Comparison of ENCODE assay signal across 8 cellular contexts in genomic region chr10:25933653-25934608, GRCh38. TPM values are rescaled to one million over a fixed set of nuclear protein-coding genes. Genes with fewer than 3 reads are reported as not detected.
DNase-seq lines count a peak whose midpoint lies in the region; ATAC-seq lines count a peak whose summit lies in the region.

MYO3A (plus strand) TSS chr10:25934229; CDS start chr10:25952111, 17,882 bp downstream.

- no peaks in the 10 kb centered on the region for H4K20me1 ChIP-seq in BLaER1 treated with 17β-estradiol and CSF1 and Interleukin-3, amounts not matched to agents 10 nM and 100 nM

- H3K27me3 ChIP-seq in BLaER1 treated with 17β-estradiol and CSF1 and Interleukin-3, amounts not matched to agents 10 nM and 100 nM: peaks cover 26 to 38% (median 31%) of the 10 kb centered on the region in 11 experiments
- H3K27me3 ChIP-seq in HUES6 (ENCODE audit: control insufficient read depth, insufficient read depth, low read length) (peaks cover 8% of the 10 kb centered on the region; the same call in 1 of the 2 replicates), duodenal mucosa (ENCODE audit: control insufficient read depth in 1 of 2, insufficient read depth in 2 of 2, low read length in 2 of 2) (peaks cover 8 to 19% of the 10 kb centered on the region in 2 donors)

- no peak for DNase-seq in natural killer cell treated with Interleukin-12 subunit alpha and Interleukin-12 subunit beta and Interleukin-15 and Interleukin-18, amount 100 ng/mL, for 72 hours (ENCODE audit: low spot score)
- no peak for DNase-seq in cerebellar nuclear complex (lab: John Stamatoyannopoulos, UW)
- DNase-seq in stimulated activated naive CD4-positive, alpha-beta T cell (lab: John Stamatoyannopoulos, UW): no peak

- H3K4me2 ChIP-seq in BLaER1 treated with 17β-estradiol and CSF1 and Interleukin-3, amounts not matched to agents 10 nM and 100 nM: peak within 1 kb of the TSS; percentile 90 to 99 (median 96)

- H3K4me3 Mint-ChIP-seq in natural killer cell treated with Interleukin-12 subunit alpha and Interleukin-12 subunit beta and Interleukin-15 and Interleukin-18, amount 100 ng/mL, for 72 hours: peak within 1 kb of the TSS; percentile 54

- H3K4me3 ChIP-seq in BLaER1 treated with 17β-estradiol and CSF1 and Interleukin-3, amounts not matched to agents 10 nM and 100 nM: peak within 1 kb of the TSS; percentile 51 to 76 (median 65)
- H3K4me3 ChIP-seq in HUES6 (ENCODE audit: low read depth, low read length) (peak within 1 kb of the TSS; percentile 97), duodenal mucosa (ENCODE audit: low read depth in 1 of 2, low read length in 2 of 2) (peak within 1 kb of the TSS; percentile 43 to 50)

- H3K36me3 Mint-ChIP-seq in natural killer cell treated with Interleukin-12 subunit alpha and Interleukin-12 subunit beta and Interleukin-15 and Interleukin-18, amount 100 ng/mL, for 72 hours: no peaks in the 10 kb centered on the region

- peaks cover 0 to 12% (median 7%) of the 10 kb centered on the region in 10 experiments; a peak in 9 of 20 replicates for H3K4me1 ChIP-seq in BLaER1 treated with 17β-estradiol and CSF1 and Interleukin-3, amounts not matched to agents 10 nM and 100 nM
- 0 out of 2 replicates have a peak, but pooled peaks cover 4% of the 10 kb centered on the region for H3K4me1 ChIP-seq in HUES6 (ENCODE audit: control insufficient read depth, insufficient read depth, low read length)
- H3K4me1 ChIP-seq in duodenal mucosa (ENCODE audit: control insufficient read depth in 1 of 2, insufficient read depth in 2 of 2, low read length in 2 of 2): peaks cover 0 to 3% of the 10 kb centered on the region in 2 donors

- no peak within 1 kb of the TSS for H3K27ac ChIP-seq in BLaER1 treated with 17β-estradiol and CSF1 and Interleukin-3, amounts not matched to agents 10 nM and 100 nM
- H3K27ac ChIP-seq in HUES6 (ENCODE audit: low read depth, low read length) (peak within 1 kb of the TSS; percentile 69; the same call in 1 of the 2 replicates), duodenal mucosa (ENCODE audit: low read depth, low read length) (no peak within 1 kb of the TSS)

- no peak within 1 kb of the TSS for H3K27ac Mint-ChIP-seq in natural killer cell treated with Interleukin-12 subunit alpha and Interleukin-12 subunit beta and Interleukin-15 and Interleukin-18, amount 100 ng/mL, for 72 hours

- H3K36me3 ChIP-seq in BLaER1 treated with 17β-estradiol and CSF1 and Interleukin-3, amounts not matched to agents 10 nM and 100 nM: no peaks in the 10 kb centered on the region
- no peaks in the 10 kb centered on the region for H3K36me3 ChIP-seq in HUES6 (ENCODE audit: control insufficient read depth, insufficient read depth, low read length)
- no peaks in the 10 kb centered on the region for H3K36me3 ChIP-seq in duodenal mucosa (ENCODE audit: control insufficient read depth in 1 of 2, insufficient read depth in 2 of 2, low read length in 2 of 2)

- H3K9ac ChIP-seq in BLaER1 treated with 17β-estradiol and CSF1 and Interleukin-3, amounts not matched to agents 10 nM and 100 nM: peak within 1 kb of the TSS; percentile 35 to 75 (median 58); a peak in 20 of 22 replicates
- H3K9ac ChIP-seq in HUES6 (ENCODE audit: low read length): peak within 1 kb of the TSS; percentile 91
- H3K9ac ChIP-seq in duodenal mucosa (ENCODE audit: low read depth in 1 of 2, low read length in 2 of 2): no peak within 1 kb of the TSS

- peaks cover 20 to 30% of the 10 kb centered on the region in 2 donors for H3K27me3 Mint-ChIP-seq in natural killer cell treated with Interleukin-12 subunit alpha and Interleukin-12 subunit beta and Interleukin-15 and Interleukin-18, amount 100 ng/mL, for 72 hours

- H3K9me3 Mint-ChIP-seq in natural killer cell treated with Interleukin-12 subunit alpha and Interleukin-12 subunit beta and Interleukin-15 and Interleukin-18, amount 100 ng/mL, for 72 hours: no peaks in the 10 kb centered on the region

- H3K9me3 ChIP-seq in BLaER1 treated with 17β-estradiol and CSF1 and Interleukin-3, amounts not matched to agents 10 nM and 100 nM (replicated peaks in 1 of 11): no peaks in the 10 kb centered on the region; a peak in 1 of 22 replicates
- no peaks in the 10 kb centered on the region for H3K9me3 ChIP-seq in HUES6 (ENCODE audit: control insufficient read depth, insufficient read depth, low read depth, low read length)
- no peaks in the 10 kb centered on the region for H3K9me3 ChIP-seq in duodenal mucosa (ENCODE audit: control insufficient read depth in 1 of 2, low read length in 2 of 2)

- H3K4me1 Mint-ChIP-seq in natural killer cell treated with Interleukin-12 subunit alpha and Interleukin-12 subunit beta and Interleukin-15 and Interleukin-18, amount 100 ng/mL, for 72 hours (ENCODE audit: low read depth in 2 of 2): peaks cover 0 to 4% of the 10 kb centered on the region in 2 donors

- ATAC-seq in natural killer cell treated with Interleukin-12 subunit alpha and Interleukin-12 subunit beta and Interleukin-15 and Interleukin-18, amount 100 ng/mL, for 72 hours: peak; percentile 13 to 45
- no peak for ATAC-seq in GM19467 (IDR thresholded peaks at IDR 0.05; ENCODE audit: unreplicated experiment)
- ATAC-seq in HG02759 (IDR thresholded peaks at IDR 0.05; ENCODE audit: unreplicated experiment): no peak

RNA-seq across cellular contexts. Expression of gene MYO3A, which starts in this region (rescaled TPM):
- not detected for total RNA-seq in natural killer cell treated with Interleukin-12 subunit alpha and Interleukin-12 subunit beta and Interleukin-15 and Interleukin-18, amount 100 ng/mL, for 72 hours

Comparison
In these comparisons a context has a peak if more than half of its experiments do, and no peak if none do; other contexts are left out.
1. Peak in ATAC-seq in natural killer cell treated with Interleukin-12 subunit alpha and Interleukin-12 subunit beta and Interleukin-15 and Interleukin-18, amount 100 ng/mL, for 72 hours; RNA of the gene not detected or under 1 TPM.
2. H3K4me3 ChIP-seq: peak in every context shown above with its lines; median percentile 97 in HUES6; 65 in BLaER1 treated with 17β-estradiol and CSF1 and Interleukin-3, amounts not matched to agents 10 nM and 100 nM; 46 in duodenal mucosa.
3. H3K9ac ChIP-seq: peak in BLaER1 treated with 17β-estradiol and CSF1 and Interleukin-3, amounts not matched to agents 10 nM and 100 nM (11 of 11) and HUES6 (single experiment); none in duodenal mucosa (0 of 2).